Comparison of ENCODE assay signal across 21 cellular contexts in genomic region chr17:70699408-70699807, GRCh38.
"Had no signal": no experiment of that assay in that cellular context is flagged by ENCODE, and none has a peak within 500 bp of the region (broad histone marks: within the 10 kb centered on the region; RNA-seq: fewer than 3 reads in every experiment).

No MANE protein-coding gene starts in this region.

- H3K27me3 ChIP-seq: esophagus muscularis mucosa, left lung, sigmoid colon, stomach, tibial nerve, upper lobe of left lung had no signal

- DNase-seq: central memory CD4-positive, alpha-beta T cell; effector memory CD4-positive, alpha-beta T cell; foreskin keratinocyte; kidney; left cardiac atrium; left lung; right cardiac atrium; sigmoid colon; stimulated activated CD4-positive, alpha-beta T cell treated with anti-CD3 and anti-CD28 coated beads, Interleukin-2, amount 100 ng/mL, for 24 hours; stimulated activated CD4-positive, alpha-beta T cell treated with anti-CD3 and anti-CD28 coated beads, Interleukin-4, amount 100 ng/mL, for 24 hours; stimulated activated naive CD4-positive, alpha-beta T cell treated with Interleukin-2 at 50 U/mL for 16 hours; stomach; upper lobe of left lung had no signal

- ATAC-seq: foreskin keratinocyte; left cardiac atrium; left lung; natural killer cell treated with Interleukin-12 subunit alpha and Interleukin-12 subunit beta and Interleukin-15 and Interleukin-18, amount 100 ng/mL, for 72 hours; right cardiac atrium; stimulated activated effector memory CD8-positive, alpha-beta T cell treated with anti-CD3 and anti-CD28 coated beads, Interleukin-12 subunit alpha, Interleukin-12 subunit beta, amount 100 ng/mL, for 72 hours had no signal

- H3K4me3 Mint-ChIP-seq: natural killer cell treated with Interleukin-12 subunit alpha and Interleukin-12 subunit beta and Interleukin-15 and Interleukin-18, amount 100 ng/mL, for 72 hours; neural crest cell; stimulated activated effector memory CD8-positive, alpha-beta T cell treated with anti-CD3 and anti-CD28 coated beads, Interleukin-12 subunit alpha, Interleukin-12 subunit beta, amount 100 ng/mL, for 72 hours had no signal

- H3K4me1 Mint-ChIP-seq: neural crest cell; stimulated activated effector memory CD8-positive, alpha-beta T cell treated with anti-CD3 and anti-CD28 coated beads, Interleukin-12 subunit alpha, Interleukin-12 subunit beta, amount 100 ng/mL, for 72 hours had no signal

- H3K27me3 Mint-ChIP-seq: natural killer cell treated with Interleukin-12 subunit alpha and Interleukin-12 subunit beta and Interleukin-15 and Interleukin-18, amount 100 ng/mL, for 72 hours had no signal

- H3K36me3 ChIP-seq: esophagus muscularis mucosa, left lung, prostate gland, sigmoid colon, stomach, thoracic aorta, tibial nerve, upper lobe of left lung had no signal

- H3K4me3 ChIP-seq: esophagus muscularis mucosa, left lung, prostate gland, sigmoid colon, stomach, thoracic aorta, tibial nerve, upper lobe of left lung had no signal

- H2AFZ ChIP-seq: parathyroid adenoma had no signal

- H3K79me2 ChIP-seq: parathyroid adenoma had no signal

- H3K27ac ChIP-seq: esophagus muscularis mucosa, foreskin keratinocyte, left lung, parathyroid adenoma, prostate gland, sigmoid colon, stomach, thoracic aorta, tibial nerve, upper lobe of left lung had no signal

- H3K4me1 ChIP-seq: esophagus muscularis mucosa, foreskin keratinocyte, left lung, parathyroid adenoma, prostate gland, stomach, tibial nerve, upper lobe of left lung had no signal

- H3K9me3 ChIP-seq: esophagus muscularis mucosa, prostate gland, sigmoid colon, stomach, thoracic aorta, upper lobe of left lung had no signal

- H3K9ac ChIP-seq: parathyroid adenoma had no signal

- H3K36me3 Mint-ChIP-seq: natural killer cell treated with Interleukin-12 subunit alpha and Interleukin-12 subunit beta and Interleukin-15 and Interleukin-18, amount 100 ng/mL, for 72 hours; stimulated activated effector memory CD8-positive, alpha-beta T cell treated with anti-CD3 and anti-CD28 coated beads, Interleukin-12 subunit alpha, Interleukin-12 subunit beta, amount 100 ng/mL, for 72 hours had no signal

- H3K27ac Mint-ChIP-seq: natural killer cell treated with Interleukin-12 subunit alpha and Interleukin-12 subunit beta and Interleukin-15 and Interleukin-18, amount 100 ng/mL, for 72 hours; stimulated activated effector memory CD8-positive, alpha-beta T cell treated with anti-CD3 and anti-CD28 coated beads, Interleukin-12 subunit alpha, Interleukin-12 subunit beta, amount 100 ng/mL, for 72 hours had no signal
